Comparison of ENCODE assay signal across 8 cellular contexts in genomic region chr6:146041282-146041681, GRCh38.
A peak's percentile ranks its signal among the peaks of the same experiment; 100 is the strongest.
DNase-seq lines count a peak whose midpoint lies in the region; ATAC-seq and TF ChIP-seq lines count a peak whose summit lies in the region.

No MANE protein-coding gene starts in this region.

- H3K4me3 Mint-ChIP-seq in effector memory CD8-positive, alpha-beta T cell: no peak overlapping the region

- no peak overlapping the region for H3K4me3 ChIP-seq in AG09309 (ENCODE audit: control insufficient read depth, low read depth, low read length)
- H3K4me3 ChIP-seq in fibroblast of pulmonary artery (replicated peaks; ENCODE audit: low read depth, low read length): no peak overlapping the region

- no peaks in the 10 kb centered on the region for H3K36me3 Mint-ChIP-seq in effector memory CD8-positive, alpha-beta T cell (ENCODE audit: insufficient read depth)

- H3K4me1 Mint-ChIP-seq in effector memory CD8-positive, alpha-beta T cell (ENCODE audit: low read depth in 2 of 2): no peaks in the 10 kb centered on the region

- H3K9me3 Mint-ChIP-seq in effector memory CD8-positive, alpha-beta T cell: peaks cover 13% of the 10 kb centered on the region in 2 donors

- H3K27ac Mint-ChIP-seq in effector memory CD8-positive, alpha-beta T cell: no peak overlapping the region

- peak; percentile 58 for TF ChIP-seq CTCF in AG09309 (IDR thresholded peaks at IDR 0.05; ENCODE audit: control insufficient read depth, insufficient read depth, low read depth, low read length, missing control alignments)
- TF ChIP-seq CTCF in fibroblast of pulmonary artery (IDR thresholded peaks at IDR 0.05; ENCODE audit: low read length, missing control alignments): peak; percentile 60

- ATAC-seq in GM19351 (IDR thresholded peaks at IDR 0.05; ENCODE audit: unreplicated experiment): peak; percentile 61
- ATAC-seq in GM19328 (IDR thresholded peaks at IDR 0.05; ENCODE audit: unreplicated experiment): no peak
- no peak for ATAC-seq in HG02840 (IDR thresholded peaks at IDR 0.05; ENCODE audit: low FRiP score, unreplicated experiment)
- no peak for ATAC-seq in effector memory CD8-positive, alpha-beta T cell (replicated peaks)

- peaks cover 5 to 7% of the 10 kb centered on the region in 2 donors for H3K27me3 Mint-ChIP-seq in effector memory CD8-positive, alpha-beta T cell

- DNase-seq in AG09309 (ENCODE audit: low read depth): no peak
- peak; percentile 34 for DNase-seq in NCI-H69 (lab: John Stamatoyannopoulos, UW)
- DNase-seq in fibroblast of pulmonary artery (ENCODE audit: low read depth): peak; percentile 56
- DNase-seq in MV-4-11 (lab: John Stamatoyannopoulos, UW): no peak
- DNase-seq in effector memory CD8-positive, alpha-beta T cell: no peak

Comparison
In these comparisons a context has a peak if more than half of its experiments do, and no peak if none do; other contexts are left out.
1. DNase-seq: peak in NCI-H69 (single experiment) and fibroblast of pulmonary artery (single experiment); none in AG09309 (single experiment), MV-4-11 (single experiment) and effector memory CD8-positive, alpha-beta T cell (0 of 3).